In the genomic region with DNA sequence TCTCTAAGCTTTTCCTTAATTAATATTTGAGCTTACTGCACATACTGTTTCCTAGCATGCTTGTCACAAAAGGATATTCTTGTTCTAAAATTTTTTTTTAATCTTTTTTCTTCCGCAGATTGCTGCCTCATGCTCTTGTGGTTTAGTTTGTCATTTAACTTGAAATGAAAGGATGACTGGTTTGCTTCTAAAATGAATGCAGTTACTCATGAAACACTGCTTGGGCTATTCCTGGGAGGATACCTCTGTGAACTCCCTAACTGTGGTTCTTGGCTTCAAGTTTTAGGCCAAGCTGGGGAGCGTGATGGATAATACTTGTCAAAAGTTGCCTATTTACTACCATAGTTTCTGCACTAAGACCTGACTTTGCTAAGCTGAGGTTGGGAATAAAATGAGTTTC, we compare ENCODE assay signal across 13 cellular contexts.
DNase-seq lines count a peak whose midpoint lies in the region; ATAC-seq and TF ChIP-seq lines count a peak whose summit lies in the region.
"Had no signal": no experiment of that assay in that cellular context is flagged by ENCODE, and none has a peak within 500 bp of the region (broad histone marks: within the 10 kb centered on the region; RNA-seq: fewer than 3 reads in every experiment).

No MANE protein-coding gene starts in this region.

- in situ Hi-C loops in astrocyte of the spinal cord (cut with HindIII; ENCODE audit: low sequenced_read_pairs) = no loop called here

- H3K4me3 ChIP-seq in astrocyte of the spinal cord (ENCODE audit: low read depth, low read length) (no peak overlapping the region), osteoblast (ENCODE audit: insufficient read depth, low read length) (no peak overlapping the region)
- H3K4me3 ChIP-seq: thyroid gland had no signal

- H3K79me2 ChIP-seq in osteoblast (ENCODE audit: insufficient read depth, low read length) = peaks cover 15% of the 10 kb centered on the region

- peak overlapping the region; percentile 57 for H3K4me2 ChIP-seq in osteoblast (ENCODE audit: insufficient read depth, low read length)

- H2AFZ ChIP-seq in osteoblast (ENCODE audit: low read length) = no peak overlapping the region

- ATAC-seq in HG02759 (IDR thresholded peaks at IDR 0.05; ENCODE audit: unreplicated experiment) = peak; percentile 65

- H3K27me3 ChIP-seq in osteoblast (ENCODE audit: insufficient read depth, low read length) = no peaks in the 10 kb centered on the region
- H3K27me3 ChIP-seq: thyroid gland had no signal

- H3K9me3 ChIP-seq in osteoblast (ENCODE audit: low read depth, low read length) = no peaks in the 10 kb centered on the region
- H3K9me3 ChIP-seq: thyroid gland had no signal

- H3K4me1 ChIP-seq in osteoblast (ENCODE audit: insufficient read depth, low read length) = peaks cover 47% of the 10 kb centered on the region
- H3K4me1 ChIP-seq: thyroid gland had no signal

- peak; percentile 87 for DNase-seq in EH (ENCODE audit: low read depth)
- peak; percentile 93 for DNase-seq in astrocyte of the spinal cord (ENCODE audit: low read depth, low spot score)
- peak; percentile 94 for DNase-seq in osteoblast (ENCODE audit: insufficient read length, low spot score, missing footprints)
- DNase-seq in NOMO-1 treated with dmso at 0.1 percent for 144 hours (lab: John Stamatoyannopoulos, UW; ENCODE audit: unreplicated experiment) = no peak
- no peak for DNase-seq in middle frontal gyrus (ENCODE audit: extremely low spot score, low spot score)
- DNase-seq in NCI-H1105 (lab: John Stamatoyannopoulos, UW) = no peak
- no peak for DNase-seq in GOT3 (lab: John Stamatoyannopoulos, UW)
- DNase-seq: activated CD4-positive, alpha-beta T cell treated with anti-CD3 and anti-CD28 coated beads for 1 hour; activated naive CD4-positive, alpha-beta T cell treated with anti-CD3 and anti-CD28 coated beads, Interleukin-2, amount 10 ng/mL, durations not matched to agents 7 days and 5 days; DMS79 treated with DMSO at 0.1 percent for 48 hours; NCI-H2171; thyroid gland had no signal

- H3K36me3 ChIP-seq in osteoblast (ENCODE audit: insufficient read depth, low read length) = peaks cover 4% of the 10 kb centered on the region

- H3K27ac ChIP-seq in osteoblast (ENCODE audit: low read depth, low read length) = peak overlapping the region; percentile 94
- H3K27ac ChIP-seq: thyroid gland had no signal

- TF ChIP-seq CTCF in astrocyte of the spinal cord (IDR thresholded peaks at IDR 0.05; ENCODE audit: low read depth, low read length) (no peak), osteoblast (IDR thresholded peaks at IDR 0.05; ENCODE audit: extremely low read depth, low read depth, low read length) (no peak)

- no peaks in the 10 kb centered on the region for H4K20me1 ChIP-seq in osteoblast (ENCODE audit: insufficient read depth, low read length)

Comparison
In these comparisons a context has a peak if more than half of its experiments do, and no peak if none do; other contexts are left out.
1. DNase-seq: peak in EH (single experiment), astrocyte of the spinal cord (single experiment) and osteoblast (single experiment); none in NOMO-1 treated with dmso at 0.1 percent for 144 hours (single experiment), middle frontal gyrus (single experiment), NCI-H1105 (single experiment) and GOT3 (single experiment).